ENCODE assay signal across 8 cellular contexts in the genomic region with DNA sequence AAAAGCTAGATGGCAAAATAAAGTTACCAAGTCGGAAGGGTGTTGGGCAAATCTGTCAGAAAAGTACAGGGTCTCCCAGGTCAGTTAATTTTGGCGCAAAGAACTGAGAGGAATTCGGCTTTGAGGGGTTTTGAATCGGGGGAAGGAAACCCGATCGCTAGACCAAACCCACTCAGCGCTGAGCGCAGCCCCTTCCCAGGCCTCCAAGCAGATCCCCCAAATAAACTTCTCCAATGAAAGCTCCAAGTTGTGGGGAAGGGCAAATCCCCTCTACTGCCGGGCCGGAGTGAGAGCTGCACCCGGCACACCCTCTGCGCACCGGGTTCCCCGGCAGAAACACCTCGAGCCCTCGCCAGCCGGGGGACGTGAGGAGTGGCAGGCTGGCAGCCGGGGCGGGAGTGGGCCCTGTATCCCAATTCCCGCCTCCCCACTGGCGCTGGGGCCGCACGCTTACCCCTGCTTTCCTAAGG. TPM values are rescaled to one million over a fixed set of nuclear protein-coding genes. Genes with fewer than 3 reads are reported as not detected.
A peak's percentile ranks its signal among the peaks of the same experiment; 100 is the strongest.
DNase-seq lines count a peak whose midpoint lies in the region; ATAC-seq lines count a peak whose summit lies in the region.

No MANE protein-coding gene starts in this region.

- H3K9ac ChIP-seq in skeletal muscle satellite cell (ENCODE audit: low read depth, low read length), result peak overlapping the region; percentile 90

- peaks cover 6% of the 10 kb centered on the region for H3K36me3 ChIP-seq in skeletal muscle satellite cell (ENCODE audit: insufficient read depth, low read length)

- peaks cover 30% of the 10 kb centered on the region for H3K4me1 ChIP-seq in skeletal muscle satellite cell (ENCODE audit: control insufficient read depth, insufficient read depth, low read length)

- H3K4me2 ChIP-seq in skeletal muscle satellite cell (ENCODE audit: low read length), result peak overlapping the region; percentile 91

- peaks cover 27% of the 10 kb centered on the region for H3K36me3 Mint-ChIP-seq in activated T-helper 17 cell treated with anti-CD3 and anti-CD28 coated beads, Interleukin-2, amount 50 U/mL, for 72 hours (ENCODE audit: low read depth)

- H3K9me3 Mint-ChIP-seq in activated T-helper 17 cell treated with anti-CD3 and anti-CD28 coated beads, Interleukin-2, amount 50 U/mL, for 72 hours, result no peaks in the 10 kb centered on the region

- peaks cover 7% of the 10 kb centered on the region for H3K27me3 Mint-ChIP-seq in activated T-helper 17 cell treated with anti-CD3 and anti-CD28 coated beads, Interleukin-2, amount 50 U/mL, for 72 hours

- peak; percentile 5 for ATAC-seq in GM21737 (IDR thresholded peaks at IDR 0.05; ENCODE audit: unreplicated experiment)
- peak; percentile 30 for ATAC-seq in activated T-helper 17 cell treated with anti-CD3 and anti-CD28 coated beads, Interleukin-2, amount 50 U/mL, for 72 hours (replicated peaks)
- ATAC-seq in left ventricle myocardium superior, result peak; percentile 34

- no peaks in the 10 kb centered on the region for H3K9me3 ChIP-seq in skeletal muscle satellite cell (replicated peaks; ENCODE audit: low read length)

- peak overlapping the region; percentile 64 for H3K27ac Mint-ChIP-seq in activated T-helper 17 cell treated with anti-CD3 and anti-CD28 coated beads, Interleukin-2, amount 50 U/mL, for 72 hours

- intact Hi-C loops in left ventricle myocardium superior (cut with micrococcal nuclease), result no loop called here

- peak overlapping the region; percentile 92 for H3K4me3 Mint-ChIP-seq in activated T-helper 17 cell treated with anti-CD3 and anti-CD28 coated beads, Interleukin-2, amount 50 U/mL, for 72 hours

- H3K4me3 ChIP-seq in skeletal muscle satellite cell (ENCODE audit: low read length), result peak overlapping the region; percentile 98

- H3K27me3 ChIP-seq in skeletal muscle satellite cell (ENCODE audit: control insufficient read depth, insufficient read depth, low read length), result no peaks in the 10 kb centered on the region

- DNase-seq in DMS79 treated with DMSO at 0.1 percent for 48 hours (lab: John Stamatoyannopoulos, UW) (peak; percentile 77), LoVo (ENCODE audit: low spot score) (peak; percentile 24), left ventricle myocardium superior (no peak), hippocampal formation (lab: John Stamatoyannopoulos, UW) (no peak), occipital lobe (lab: John Stamatoyannopoulos, UW) (no peak)

- peaks cover 9% of the 10 kb centered on the region for H3K4me1 Mint-ChIP-seq in activated T-helper 17 cell treated with anti-CD3 and anti-CD28 coated beads, Interleukin-2, amount 50 U/mL, for 72 hours

RNA-seq across cellular contexts. Expression of gene E2F7, which starts 0.4 kb away (rescaled TPM):
- total RNA-seq in activated T-helper 17 cell treated with anti-CD3 and anti-CD28 coated beads, Interleukin-2, amount 50 U/mL, for 72 hours, result 10 to 100 TPM; 13.6 to 14.7 TPM
- total RNA-seq in left ventricle myocardium superior (0.07 TPM), occipital lobe (1.4 TPM)
- 7.6 and 9.4 TPM in 2 replicates for total RNA-seq in skeletal muscle satellite cell (2012; rRNA removed)

Comparison
In these comparisons a context has a peak if more than half of its experiments do, and no peak if none do; other contexts are left out.
1. DNase-seq: peak in DMS79 treated with DMSO at 0.1 percent for 48 hours (single experiment) and LoVo (single experiment); none in left ventricle myocardium superior (single experiment), hippocampal formation (0 of 2) and occipital lobe (single experiment).
2. Peak in every context shown above with its lines, with median percentiles within 50 percentile points of each other: ATAC-seq.